ENCODE assay signal across 19 cellular contexts in the genomic region with DNA sequence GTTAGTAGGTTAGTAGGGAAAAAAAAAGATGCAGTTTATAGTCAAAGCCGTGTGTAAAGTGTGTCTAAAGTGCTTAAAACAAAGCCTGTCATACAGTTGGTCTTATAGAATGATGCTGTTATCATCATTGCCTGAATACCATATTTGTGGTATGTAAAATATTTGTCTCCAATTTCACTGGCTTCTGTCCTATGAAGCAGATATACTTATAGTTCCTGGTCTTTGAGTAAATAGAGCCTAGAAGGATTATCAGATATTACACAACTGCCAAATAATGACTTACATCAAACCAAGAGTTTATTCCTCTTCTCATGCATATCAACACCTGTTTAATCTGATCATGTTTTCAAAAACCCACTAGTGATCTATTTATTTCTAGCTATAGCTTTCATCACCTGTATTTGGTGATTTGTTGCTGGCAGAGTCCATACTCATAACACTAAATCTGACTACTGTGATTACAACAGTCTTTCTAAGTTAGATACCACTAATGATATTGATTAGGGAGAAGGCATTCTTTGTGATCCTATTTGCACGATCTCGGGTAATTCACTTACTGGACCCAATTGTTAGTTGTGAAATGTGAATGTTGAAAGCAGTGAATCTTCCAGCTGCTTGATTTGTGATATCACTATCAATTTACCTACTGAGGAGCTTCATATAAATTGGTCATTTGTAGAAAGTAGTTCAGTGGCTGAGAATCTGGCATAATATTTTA.
DNase-seq lines count a peak whose midpoint lies in the region; ATAC-seq and TF ChIP-seq lines count a peak whose summit lies in the region.
"Had no signal": no experiment of that assay in that cellular context is flagged by ENCODE, and none has a peak within 500 bp of the region (broad histone marks: within the 10 kb centered on the region; RNA-seq: fewer than 3 reads in every experiment).

No MANE protein-coding gene starts in this region.

- H3K4me1 Mint-ChIP-seq in natural killer cell (peaks cover 24 to 26% of the 10 kb centered on the region in 2 donors), immature natural killer cell (peaks cover 28 to 38% of the 10 kb centered on the region in 2 donors)
- H3K4me1 Mint-ChIP-seq in natural killer cell treated with Interleukin-12 subunit alpha and Interleukin-12 subunit beta and Interleukin-15 and Interleukin-18, amount 100 ng/mL, for 72 hours (ENCODE audit: low read depth in 2 of 2), result peaks cover 29 to 50% of the 10 kb centered on the region in 2 donors
- peaks cover under 1% of the 10 kb centered on the region for H3K4me1 Mint-ChIP-seq in activated CD4-positive, alpha-beta memory T cell treated with anti-CD3 and anti-CD28 coated beads for 36 hours (ENCODE audit: low read depth)

- DNase-seq in natural killer cell (no peak), cardiac fibroblast (ENCODE audit: low read depth in 2 of 2) (peak; percentile 7 to 22), immature natural killer cell (no peak), DMS79 (lab: John Stamatoyannopoulos, UW) (no peak)
- DNase-seq in natural killer cell treated with Interleukin-12 subunit alpha and Interleukin-12 subunit beta and Interleukin-15 and Interleukin-18, amount 100 ng/mL, for 72 hours (ENCODE audit: low spot score), result no peak
- no peak for DNase-seq in activated CD4-positive, alpha-beta memory T cell treated with anti-CD3 and anti-CD28 coated beads for 36 hours
- DNase-seq: Caco-2; CD4-positive, alpha-beta T cell; MM.1S; NCI-H1092; NCI-H146; NCI-H2081; NCI-H748 treated with DMSO at 0.1 percent for 48 hours; OCI-M1; RPMI8226; SIG-M5 had no signal

- H3K27ac Mint-ChIP-seq in natural killer cell (peak overlapping the region; percentile 31 to 83), immature natural killer cell (peak overlapping the region; percentile 29 to 89 (median 78))
- peak overlapping the region in 1 of 2 donors; percentile 92 for H3K27ac Mint-ChIP-seq in natural killer cell treated with Interleukin-12 subunit alpha and Interleukin-12 subunit beta and Interleukin-15 and Interleukin-18, amount 100 ng/mL, for 72 hours
- H3K27ac Mint-ChIP-seq in activated CD4-positive, alpha-beta memory T cell treated with anti-CD3 and anti-CD28 coated beads for 36 hours, result no peak overlapping the region
- H3K27ac Mint-ChIP-seq: CD4-positive, alpha-beta T cell had no signal

- CTCF ChIA-PET in activated CD4-positive, alpha-beta memory T cell treated with anti-CD3 and anti-CD28 coated beads for 36 hours (lab: Charles Lee), result no interaction called here

- no peaks in the 10 kb centered on the region for H3K27me3 Mint-ChIP-seq in natural killer cell (ENCODE audit: low read depth in 2 of 2)
- H3K27me3 Mint-ChIP-seq in natural killer cell treated with Interleukin-12 subunit alpha and Interleukin-12 subunit beta and Interleukin-15 and Interleukin-18, amount 100 ng/mL, for 72 hours, result no peaks in the 10 kb centered on the region
- peaks cover 0 to 4% (median 2%) of the 10 kb centered on the region in 3 donors for H3K27me3 Mint-ChIP-seq in immature natural killer cell (ENCODE audit: low read depth in 3 of 3)
- H3K27me3 Mint-ChIP-seq in activated CD4-positive, alpha-beta memory T cell treated with anti-CD3 and anti-CD28 coated beads for 36 hours, result no peaks in the 10 kb centered on the region
- H3K27me3 Mint-ChIP-seq: CD4-positive, alpha-beta T cell had no signal

- ATAC-seq in natural killer cell (no peak), GM19035 (IDR thresholded peaks at IDR 0.05; ENCODE audit: unreplicated experiment) (no peak), HG03139 (IDR thresholded peaks at IDR 0.05; ENCODE audit: unreplicated experiment) (no peak)
- ATAC-seq in natural killer cell treated with Interleukin-12 subunit alpha and Interleukin-12 subunit beta and Interleukin-15 and Interleukin-18, amount 100 ng/mL, for 72 hours, result no peak
- ATAC-seq: GM12878 had no signal

- H3K36me3 Mint-ChIP-seq in natural killer cell (no peaks in the 10 kb centered on the region), immature natural killer cell (peaks cover 0 to 7% (median 0%) of the 10 kb centered on the region in 3 donors)
- H3K36me3 Mint-ChIP-seq in natural killer cell treated with Interleukin-12 subunit alpha and Interleukin-12 subunit beta and Interleukin-15 and Interleukin-18, amount 100 ng/mL, for 72 hours, result no peaks in the 10 kb centered on the region
- H3K36me3 Mint-ChIP-seq in activated CD4-positive, alpha-beta memory T cell treated with anti-CD3 and anti-CD28 coated beads for 36 hours, result no peaks in the 10 kb centered on the region

- no peak for TF ChIP-seq CTCF in natural killer cell (IDR thresholded peaks at IDR 0.05)
- no peak for TF ChIP-seq CTCF in cardiac fibroblast (IDR thresholded peaks at IDR 0.05; ENCODE audit: low read depth, low read length)

- POLR2A ChIA-PET in activated CD4-positive, alpha-beta memory T cell treated with anti-CD3 and anti-CD28 coated beads for 36 hours (lab: Charles Lee), result no interaction called here

- H3K4me3 Mint-ChIP-seq in natural killer cell (no peak overlapping the region), immature natural killer cell (no peak overlapping the region)
- no peak overlapping the region for H3K4me3 Mint-ChIP-seq in natural killer cell treated with Interleukin-12 subunit alpha and Interleukin-12 subunit beta and Interleukin-15 and Interleukin-18, amount 100 ng/mL, for 72 hours
- H3K4me3 Mint-ChIP-seq in activated CD4-positive, alpha-beta memory T cell treated with anti-CD3 and anti-CD28 coated beads for 36 hours, result no peak overlapping the region
- H3K4me3 Mint-ChIP-seq: CD4-positive, alpha-beta T cell had no signal

- H3K9me3 Mint-ChIP-seq in natural killer cell, result no peaks in the 10 kb centered on the region
- peaks cover 3% of the 10 kb centered on the region for H3K9me3 Mint-ChIP-seq in natural killer cell treated with Interleukin-12 subunit alpha and Interleukin-12 subunit beta and Interleukin-15 and Interleukin-18, amount 100 ng/mL, for 72 hours
- no peaks in the 10 kb centered on the region for H3K9me3 Mint-ChIP-seq in immature natural killer cell
- no peaks in the 10 kb centered on the region for H3K9me3 Mint-ChIP-seq in activated CD4-positive, alpha-beta memory T cell treated with anti-CD3 and anti-CD28 coated beads for 36 hours
- H3K9me3 Mint-ChIP-seq: CD4-positive, alpha-beta T cell had no signal

- intact Hi-C loops in natural killer cell (cut with micrococcal nuclease), result loop anchor here (1.0 to 2.0 kb wide), 2 partner anchors 14 to 825 kb away; no protein-coding TSS in a partner anchor
- intact Hi-C loops in activated CD4-positive, alpha-beta memory T cell treated with anti-CD3 and anti-CD28 coated beads for 36 hours (cut with micrococcal nuclease), result no loop called here

- H3K4me3 ChIP-seq in cardiac fibroblast (replicated peaks in 1 of 2; ENCODE audit: low read depth in 2 of 2, low read length in 2 of 2), result no peak overlapping the region
- H3K4me3 ChIP-seq: GM12878 had no signal

Comparison
In these comparisons a context has a peak if more than half of its experiments do, and no peak if none do; other contexts are left out.
1. DNase-seq: peak in cardiac fibroblast (2 of 2); none in natural killer cell (single experiment), natural killer cell treated with Interleukin-12 subunit alpha and Interleukin-12 subunit beta and Interleukin-15 and Interleukin-18, amount 100 ng/mL, for 72 hours (single experiment), immature natural killer cell (0 of 3), activated CD4-positive, alpha-beta memory T cell treated with anti-CD3 and anti-CD28 coated beads for 36 hours (single experiment) and DMS79 (single experiment).